8 cellular contexts compared by ENCODE assay signal in the genomic region with DNA sequence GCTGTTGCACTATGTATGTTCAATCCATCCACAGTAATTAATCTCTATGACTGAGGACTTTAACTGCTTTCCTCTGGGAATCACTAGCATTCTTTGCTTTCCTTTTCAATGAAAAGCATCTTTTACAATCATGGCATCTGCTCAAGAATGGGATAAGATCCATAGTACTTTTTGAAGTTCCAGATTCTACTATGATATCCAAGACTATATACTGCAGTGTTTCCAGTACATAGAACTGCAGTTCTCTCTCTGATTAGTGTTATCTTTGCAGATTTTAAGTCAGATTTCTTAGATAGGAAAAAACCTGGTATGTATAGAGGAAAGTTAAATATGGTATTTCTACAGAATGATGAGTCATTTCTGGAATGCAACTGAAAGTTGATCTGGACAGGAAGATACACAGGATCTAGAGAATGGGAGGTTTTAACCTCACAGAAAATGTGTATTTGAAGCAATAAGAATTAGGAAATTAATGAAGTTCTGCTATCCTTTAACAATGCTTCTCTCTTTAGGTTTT.
DNase-seq lines count a peak whose midpoint lies in the region; ATAC-seq and TF ChIP-seq lines count a peak whose summit lies in the region.

No MANE protein-coding gene starts in this region.

- no peaks in the 10 kb centered on the region for H4K20me1 ChIP-seq in Karpas-422 (ENCODE audit: insufficient read depth, low read depth, low read length)

- no peak overlapping the region for H3K4me3 Mint-ChIP-seq in activated T-cell treated with anti-CD3 and anti-CD28 coated beads, Interleukin-2, amount 50 U/mL, for 24 hours

- H3K9me3 ChIP-seq in HEK293 (ENCODE audit: control insufficient read depth, insufficient read depth, low read depth, low read length) (no peaks in the 10 kb centered on the region), Karpas-422 (ENCODE audit: low read length) (peaks cover 7% of the 10 kb centered on the region; the same call in 1 of the 2 replicates)

- no peak overlapping the region for H3K27ac Mint-ChIP-seq in activated T-cell treated with anti-CD3 and anti-CD28 coated beads, Interleukin-2, amount 50 U/mL, for 24 hours

- CTCF ChIA-PET in HEK293 (lab: Yijun Ruan, JAX), result no interaction called here

- H3K9me3 Mint-ChIP-seq in activated T-cell treated with anti-CD3 and anti-CD28 coated beads, Interleukin-2, amount 50 U/mL, for 24 hours, result peaks cover 11% of the 10 kb centered on the region

- H3K27ac ChIP-seq in HEK293 (ENCODE audit: extremely low read depth, low read depth, low read length), result no peak overlapping the region
- no peak overlapping the region for H3K27ac ChIP-seq in Karpas-422 (ENCODE audit: low read length)

- H3K4me2 ChIP-seq in Karpas-422 (ENCODE audit: low read depth, low read length, poor library complexity, severe bottlenecking), result no peak overlapping the region

- H3K36me3 ChIP-seq in HEK293 (ENCODE audit: control insufficient read depth in 2 of 2, insufficient read depth in 1 of 2, low read length in 2 of 2), result no peaks in the 10 kb centered on the region
- H3K36me3 ChIP-seq in Karpas-422 (ENCODE audit: insufficient read depth, low read length), result no peaks in the 10 kb centered on the region

- POLR2A ChIA-PET in HEK293 (lab: Yijun Ruan, JAX), result no interaction called here

- no peak overlapping the region for H3K9ac ChIP-seq in Karpas-422 (ENCODE audit: low read length)

- H3K4me1 ChIP-seq in HEK293 (ENCODE audit: control insufficient read depth, insufficient read depth, low read length) (no peaks in the 10 kb centered on the region), Karpas-422 (ENCODE audit: low read length) (no peaks in the 10 kb centered on the region)

- peak; percentile 68 for DNase-seq in HT1080 (ENCODE audit: low read depth)
- DNase-seq in kidney glomerular epithelial cell (lab: John Stamatoyannopoulos, UW), result peak; percentile 35
- DNase-seq in DMS79 treated with DMSO at 0.1 percent for 48 hours (lab: John Stamatoyannopoulos, UW), result no peak
- no peak for DNase-seq in Karpas-422
- DNase-seq in activated T-cell treated with anti-CD3 and anti-CD28 coated beads, Interleukin-2, amount 50 U/mL, for 24 hours, result no peak

- no peak for TF ChIP-seq CTCF in HEK293 (tag by site-specific recombination; IDR thresholded peaks at IDR 0.05)

- H3K4me3 ChIP-seq in HEK293 (ENCODE audit: low read depth, low read length) (no peak overlapping the region), Karpas-422 (ENCODE audit: low read length) (no peak overlapping the region)

- H3K36me3 Mint-ChIP-seq in activated T-cell treated with anti-CD3 and anti-CD28 coated beads, Interleukin-2, amount 50 U/mL, for 24 hours (ENCODE audit: low read depth), result no peaks in the 10 kb centered on the region

- no peaks in the 10 kb centered on the region for H3K4me1 Mint-ChIP-seq in activated T-cell treated with anti-CD3 and anti-CD28 coated beads, Interleukin-2, amount 50 U/mL, for 24 hours (ENCODE audit: low read depth)

- no peak overlapping the region for H2AFZ ChIP-seq in Karpas-422 (ENCODE audit: low read length)

- no peaks in the 10 kb centered on the region for H3K27me3 Mint-ChIP-seq in activated T-cell treated with anti-CD3 and anti-CD28 coated beads, Interleukin-2, amount 50 U/mL, for 24 hours

- H3K79me2 ChIP-seq in Karpas-422 (ENCODE audit: low read length), result no peaks in the 10 kb centered on the region

- peak; percentile 86 for ATAC-seq in GM18861 (IDR thresholded peaks at IDR 0.05; ENCODE audit: unreplicated experiment)
- no peak for ATAC-seq in HG02571 (IDR thresholded peaks at IDR 0.05; ENCODE audit: unreplicated experiment)

- H3K9me2 ChIP-seq in Karpas-422 (replicated peaks; ENCODE audit: insufficient read depth, low read length), result 0 out of 2 replicates have a peak, but pooled peaks cover 3% of the 10 kb centered on the region

- H3K27me3 ChIP-seq in Karpas-422 (ENCODE audit: low read length), result no peaks in the 10 kb centered on the region

TF ChIP-seq in HEK293, 187 proteins besides CTCF, POLR2A, EP300 and RAD21:
- TF ChIP-seq, protein P1, sequence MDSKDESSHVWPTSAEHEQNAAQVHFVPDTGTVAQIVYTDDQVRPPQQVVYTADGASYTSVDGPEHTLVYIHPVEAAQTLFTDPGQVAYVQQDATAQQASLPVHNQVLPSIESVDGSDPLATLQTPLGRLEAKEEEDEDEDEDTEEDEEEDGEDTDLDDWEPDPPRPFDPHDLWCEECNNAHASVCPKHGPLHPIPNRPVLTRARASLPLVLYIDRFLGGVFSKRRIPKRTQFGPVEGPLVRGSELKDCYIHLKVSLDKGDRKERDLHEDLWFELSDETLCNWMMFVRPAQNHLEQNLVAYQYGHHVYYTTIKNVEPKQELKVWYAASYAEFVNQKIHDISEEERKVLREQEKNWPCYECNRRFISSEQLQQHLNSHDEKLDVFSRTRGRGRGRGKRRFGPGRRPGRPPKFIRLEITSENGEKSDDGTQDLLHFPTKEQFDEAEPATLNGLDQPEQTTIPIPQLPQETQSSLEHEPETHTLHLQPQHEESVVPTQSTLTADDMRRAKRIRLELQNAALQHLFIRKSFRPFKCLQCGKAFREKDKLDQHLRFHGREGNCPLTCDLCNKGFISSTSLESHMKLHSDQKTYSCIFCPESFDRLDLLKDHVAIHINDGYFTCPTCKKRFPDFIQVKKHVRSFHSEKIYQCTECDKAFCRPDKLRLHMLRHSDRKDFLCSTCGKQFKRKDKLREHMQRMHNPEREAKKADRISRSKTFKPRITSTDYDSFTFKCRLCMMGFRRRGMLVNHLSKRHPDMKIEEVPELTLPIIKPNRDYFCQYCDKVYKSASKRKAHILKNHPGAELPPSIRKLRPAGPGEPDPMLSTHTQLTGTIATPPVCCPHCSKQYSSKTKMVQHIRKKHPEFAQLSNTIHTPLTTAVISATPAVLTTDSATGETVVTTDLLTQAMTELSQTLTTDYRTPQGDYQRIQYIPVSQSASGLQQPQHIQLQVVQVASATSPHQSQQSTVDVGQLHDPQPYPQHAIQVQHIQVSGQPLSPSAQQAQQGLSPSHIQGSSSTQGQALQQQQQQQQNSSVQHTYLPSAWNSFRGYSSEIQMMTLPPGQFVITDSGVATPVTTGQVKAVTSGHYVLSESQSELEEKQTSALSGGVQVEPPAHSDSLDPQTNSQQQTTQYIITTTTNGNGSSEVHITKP (tag by site-specific recombination; IDR thresholded peaks at IDR 0.05), result 0 out of 2 replicates have a peak, but pooled peaks have one; percentile 41
- TF ChIP-seq SALL2 (tag by site-specific recombination; IDR thresholded peaks at IDR 0.05; ENCODE audit: borderline replicate concordance), result no peak

Comparison
In these comparisons a context has a peak if more than half of its experiments do, and no peak if none do; other contexts are left out.
1. DNase-seq: peak in HT1080 (single experiment) and kidney glomerular epithelial cell (single experiment); none in DMS79 treated with DMSO at 0.1 percent for 48 hours (single experiment), Karpas-422 (single experiment) and activated T-cell treated with anti-CD3 and anti-CD28 coated beads, Interleukin-2, amount 50 U/mL, for 24 hours (single experiment).